1 cellular context compared by ENCODE assay signal in genomic region chr6:16774437-16774836, GRCh38.
TF ChIP-seq lines count a peak whose summit lies in the region.

No MANE protein-coding gene starts in this region.

TF ChIP-seq in SK-N-SH treated with all-trans-retinoic acid at 6 μM for 48 hours, 23 proteins besides CTCF, POLR2A, EP300 and RAD21 (continued from another document):
- TF ChIP-seq POU6F1 (CRISPR knock-in tag; IDR thresholded peaks at IDR 0.05; ENCODE audit: borderline replicate concordance, low read depth), result no peak
